In genomic region chr11:65661599-65662246, GRCh38 we compare ENCODE assay signal across 8 cellular contexts. TPM values are rescaled to one million over a fixed set of nuclear protein-coding genes. Genes with fewer than 3 reads are reported as not detected.
DNase-seq lines count a peak whose midpoint lies in the region; ATAC-seq and TF ChIP-seq lines count a peak whose summit lies in the region.

No MANE protein-coding gene starts in this region.

- DNase-seq in CD8-positive, alpha-beta T cell: no peak
- DNase-seq in RWPE2 (ENCODE audit: low spot score) (no peak), epithelial cell of proximal tubule (ENCODE audit: low read depth) (no peak), osteocyte (ENCODE audit: extremely low spot score, unreplicated experiment) (no peak), NCI-H774 (lab: John Stamatoyannopoulos, UW) (no peak), NCI-H524 (lab: John Stamatoyannopoulos, UW) (no peak), 8988T (no peak), SW480 (ENCODE audit: low spot score) (no peak)

- intact Hi-C loops in CD8-positive, alpha-beta T cell (cut with DNase I, micrococcal nuclease): loop anchor here (1.0 to 5.0 kb wide), 5 partner anchors 8 to 341 kb away; partner anchors contain the start of genes BANF1 (in 1 of the 2), C11orf68 (in 1 of the 2), DRAP1 (in 1 of the 2) and EIF1AD (in 1 of the 2)

- no peak for ATAC-seq in CD8-positive, alpha-beta T cell
- ATAC-seq in RWPE2 (ENCODE audit: low read depth): no peak

- peaks cover 45% of the 10 kb centered on the region for H3K4me1 Mint-ChIP-seq in CD8-positive, alpha-beta T cell (ENCODE audit: low read depth)
- peaks cover 21% of the 10 kb centered on the region for H3K4me1 Mint-ChIP-seq in osteocyte (ENCODE audit: unreplicated experiment)

- CTCF ChIA-PET in CD8-positive, alpha-beta T cell (lab: Charles Lee): interaction anchor here (1.1 to 2.1 kb wide), 2 partner anchors 9 to 47 kb away, joined by 3 to 8 read pairs; no protein-coding TSS in a partner anchor

- H3K27ac Mint-ChIP-seq in CD8-positive, alpha-beta T cell: peak overlapping the region; percentile 90
- H3K27ac Mint-ChIP-seq in osteocyte (ENCODE audit: unreplicated experiment): peak overlapping the region; percentile 59

- H3K9me3 ChIP-seq in CD8-positive, alpha-beta T cell (ENCODE audit: low read length): no peaks in the 10 kb centered on the region
- no peaks in the 10 kb centered on the region for H3K9me3 ChIP-seq in RWPE2 (ENCODE audit: severe bottlenecking)

- H3K4me3 Mint-ChIP-seq in CD8-positive, alpha-beta T cell: peak overlapping the region; percentile 86
- peak overlapping the region; percentile 77 for H3K4me3 Mint-ChIP-seq in osteocyte (ENCODE audit: unreplicated experiment)

- POLR2A ChIA-PET in CD8-positive, alpha-beta T cell (lab: Charles Lee): interaction anchor here (1.3 to 4.7 kb wide), 4 partner anchors 9 to 47 kb away, joined by 4 to 89 read pairs (median 12); partner anchors contain the start of gene PCNX3

- TF ChIP-seq CTCF in CD8-positive, alpha-beta T cell (IDR thresholded peaks at IDR 0.05): no peak
- TF ChIP-seq CTCF in RWPE2 (IDR thresholded peaks at IDR 0.05; ENCODE audit: poor library complexity, severe bottlenecking) (no peak), epithelial cell of proximal tubule (conservative IDR thresholded peaks at IDR 0.05; ENCODE audit: low read depth, low read length) (no peak), osteocyte (IDR thresholded peaks at IDR 0.05) (no peak)

- H3K27me3 ChIP-seq in CD8-positive, alpha-beta T cell (ENCODE audit: insufficient read depth, low read length): no peaks in the 10 kb centered on the region
- no peaks in the 10 kb centered on the region for H3K27me3 ChIP-seq in RWPE2 (ENCODE audit: insufficient read depth, poor library complexity, severe bottlenecking)

- H3K27ac ChIP-seq in CD8-positive, alpha-beta T cell (ENCODE audit: low read depth, low read length): peak overlapping the region; percentile 92
- peak overlapping the region; percentile 77 for H3K27ac ChIP-seq in RWPE2 (ENCODE audit: poor library complexity, severe bottlenecking)

- H3K36me3 Mint-ChIP-seq in CD8-positive, alpha-beta T cell: peaks cover 49% of the 10 kb centered on the region
- peaks cover 34% of the 10 kb centered on the region for H3K36me3 Mint-ChIP-seq in osteocyte (ENCODE audit: unreplicated experiment)

- no peaks in the 10 kb centered on the region for H3K9me3 Mint-ChIP-seq in CD8-positive, alpha-beta T cell
- H3K9me3 Mint-ChIP-seq in osteocyte (ENCODE audit: unreplicated experiment): no peaks in the 10 kb centered on the region

- H3K36me3 ChIP-seq in CD8-positive, alpha-beta T cell (ENCODE audit: insufficient read depth, low read length): peaks cover 32% of the 10 kb centered on the region
- peaks cover 50% of the 10 kb centered on the region for H3K36me3 ChIP-seq in RWPE2 (ENCODE audit: low read depth)

- peaks cover 27% of the 10 kb centered on the region for H3K4me1 ChIP-seq in CD8-positive, alpha-beta T cell (ENCODE audit: insufficient read depth, low read length)
- peaks cover 8% of the 10 kb centered on the region for H3K4me1 ChIP-seq in RWPE2 (ENCODE audit: insufficient read depth, poor library complexity, severe bottlenecking)

- H3K27me3 Mint-ChIP-seq in CD8-positive, alpha-beta T cell (ENCODE audit: low read depth): no peaks in the 10 kb centered on the region
- no peaks in the 10 kb centered on the region for H3K27me3 Mint-ChIP-seq in osteocyte (ENCODE audit: unreplicated experiment)

- peak overlapping the region; percentile 88 for H3K4me3 ChIP-seq in CD8-positive, alpha-beta T cell (ENCODE audit: low read depth, low read length)
- peak overlapping the region; percentile 79 for H3K4me3 ChIP-seq in RWPE2 (ENCODE audit: severe bottlenecking)
- H3K4me3 ChIP-seq in epithelial cell of proximal tubule (ENCODE audit: low read depth, low read length): peak overlapping the region; percentile 100

RNA-seq across cellular contexts. Expression of gene RELA, which starts 1.0 kb away (rescaled TPM):
- total RNA-seq in CD8-positive, alpha-beta T cell: 100 to 1,000 TPM; 380 to 384 TPM
- 63.6 and 73.0 TPM in 2 replicates for total RNA-seq in epithelial cell of proximal tubule
- 77.4 and 79.7 TPM in 2 replicates for total RNA-seq in osteocyte

RNA-seq across cellular contexts. Expression of gene SIPA1, which starts 23.8 kb away (rescaled TPM):
- total RNA-seq in CD8-positive, alpha-beta T cell: 100 to 1,000 TPM; 397 to 405 TPM
- total RNA-seq in epithelial cell of proximal tubule (45.5 and 66.5 TPM in 2 replicates), osteocyte (31.2 and 34.7 TPM in 2 replicates)

RNA-seq across cellular contexts. Expression of gene PCNX3, which starts 46.1 kb away (rescaled TPM):
- total RNA-seq in CD8-positive, alpha-beta T cell: 10 to 100 TPM; 52.7 to 56.4 TPM
- total RNA-seq in epithelial cell of proximal tubule (35.9 and 41.6 TPM in 2 replicates), osteocyte (47.7 and 49.8 TPM in 2 replicates)

RNA-seq across cellular contexts. Expression of gene MAP3K11, which starts 47.7 kb away (rescaled TPM):
- total RNA-seq in CD8-positive, alpha-beta T cell: 10 to 100 TPM; 56.6 to 65.7 TPM
- total RNA-seq in epithelial cell of proximal tubule: 55.0 and 55.3 TPM in 2 replicates
- total RNA-seq in osteocyte: 43.5 and 44.7 TPM in 2 replicates

RNA-seq across cellular contexts. Expression of gene KAT5, which starts 50.3 kb away (rescaled TPM):
- 100 to 1,000 TPM; 149 to 151 TPM for total RNA-seq in CD8-positive, alpha-beta T cell
- total RNA-seq in epithelial cell of proximal tubule (47.2 and 72.2 TPM in 2 replicates), osteocyte (60.4 and 66.5 TPM in 2 replicates)
